In genomic region chr1:95369985-95370670, GRCh38 we compare ENCODE assay signal across 24 cellular contexts.
DNase-seq lines count a peak whose midpoint lies in the region; ATAC-seq and TF ChIP-seq lines count a peak whose summit lies in the region.
"Had no signal": no experiment of that assay in that cellular context is flagged by ENCODE, and none has a peak within 500 bp of the region (broad histone marks: within the 10 kb centered on the region; RNA-seq: fewer than 3 reads in every experiment).

No MANE protein-coding gene starts in this region.

- no peak for TF ChIP-seq POLR2A in HCT116 (IDR thresholded peaks at IDR 0.05; ENCODE audit: borderline replicate concordance, extremely low read depth, insufficient read depth, insufficient read length)

- H3K4me3 Mint-ChIP-seq in nephron = no peak overlapping the region
- no peak overlapping the region for H3K4me3 Mint-ChIP-seq in activated CD4-positive, alpha-beta memory T cell treated with anti-CD3 and anti-CD28 coated beads, Interleukin-2, amount 10 ng/mL, durations not matched to agents 7 days and 5 days
- H3K4me3 Mint-ChIP-seq: H9, naive B cell had no signal

- no peaks in the 10 kb centered on the region for H4K20me1 ChIP-seq in HCT116 (ENCODE audit: insufficient read depth)
- H4K20me1 ChIP-seq: BLaER1 treated with 17β-estradiol and CSF1 and Interleukin-3, amounts not matched to agents 10 nM and 100 nM had no signal

- H3K9ac ChIP-seq in HCT116 (ENCODE audit: low read length) = no peak overlapping the region
- H3K9ac ChIP-seq: BLaER1 treated with 17β-estradiol and CSF1 and Interleukin-3, amounts not matched to agents 10 nM and 100 nM had no signal

- H3K4me1 ChIP-seq in BE2C (peaks cover 5% of the 10 kb centered on the region), HCT116 (ENCODE audit: control insufficient read depth in 1 of 2, insufficient read depth in 2 of 2, low read length in 2 of 2) (no peaks in the 10 kb centered on the region), SJSA1 (replicated peaks) (peaks cover 52% of the 10 kb centered on the region)
- H3K4me1 ChIP-seq: BLaER1 treated with 17β-estradiol and CSF1 and Interleukin-3, amounts not matched to agents 10 nM and 100 nM; left ventricle myocardium inferior; upper lobe of right lung had no signal

- TF ChIP-seq RAD21 in HCT116 (IDR thresholded peaks at IDR 0.05; ENCODE audit: low read depth) = no peak

- no peaks in the 10 kb centered on the region for H3K36me3 Mint-ChIP-seq in nephron (ENCODE audit: low read depth)
- H3K36me3 Mint-ChIP-seq in activated CD4-positive, alpha-beta memory T cell treated with anti-CD3 and anti-CD28 coated beads, Interleukin-2, amount 10 ng/mL, durations not matched to agents 7 days and 5 days (ENCODE audit: low read depth) = no peaks in the 10 kb centered on the region
- H3K36me3 Mint-ChIP-seq: naive B cell had no signal

- H3K4me3 ChIP-seq in BE2C (ENCODE audit: low read depth, low read length) (no peak overlapping the region), HCT116 (replicated peaks in 1 of 2; ENCODE audit: low read depth in 1 of 2, low read length in 2 of 2) (no peak overlapping the region), SJSA1 (no peak overlapping the region)
- H3K4me3 ChIP-seq: BLaER1 treated with 17β-estradiol and CSF1 and Interleukin-3, amounts not matched to agents 10 nM and 100 nM; body of pancreas; dorsolateral prefrontal cortex; left ventricle myocardium inferior; upper lobe of right lung had no signal

- H3K4me2 ChIP-seq in HCT116 (ENCODE audit: low read length) = no peak overlapping the region
- H3K4me2 ChIP-seq: BLaER1 treated with 17β-estradiol and CSF1 and Interleukin-3, amounts not matched to agents 10 nM and 100 nM had no signal

- TF ChIP-seq CTCF in BE2C (IDR thresholded peaks at IDR 0.05; ENCODE audit: low read depth, low read length) (peak; percentile 20), HCT116 (IDR thresholded peaks at IDR 0.05 in 2 of 3, conservative IDR thresholded peaks at IDR 0.05 in 1 of 3; ENCODE audit: borderline replicate concordance in 1 of 3, insufficient read depth in 1 of 3, low read depth in 2 of 3, low read length in 2 of 3) (no peak), nephron (IDR thresholded peaks at IDR 0.05; ENCODE audit: unreplicated experiment in 3 of 3) (no peak)

- DNase-seq in BE2C = peak; percentile 30
- DNase-seq in HCT116 (ENCODE audit: low read depth, low spot score) = no peak
- no peak for DNase-seq in SJSA1 (ENCODE audit: low read depth in 1 of 2, low spot score in 2 of 2)
- no peak for DNase-seq in activated CD4-positive, alpha-beta memory T cell treated with anti-CD3 and anti-CD28 coated beads, Interleukin-2, amount 10 ng/mL, durations not matched to agents 7 days and 5 days
- no peak for DNase-seq in NCI-H1930 (lab: John Stamatoyannopoulos, UW)
- DNase-seq in A172 (ENCODE audit: low spot score) = no peak
- DNase-seq: activated CD4-positive, alpha-beta T cell treated with anti-CD3 and anti-CD28 coated beads, Interleukin-2, amount 50 U/mL, for 4 hours; activated naive CD4-positive, alpha-beta T cell treated with Interleukin-2 at 50 U/mL for 16 hours; body of pancreas; dorsolateral prefrontal cortex; H9; islet precursor cell; left ventricle myocardium inferior; naive B cell; NCI-H1436; NCI-H524 treated with DMSO at 0.1 percent for 48 hours; NK-92 treated with Interleukin-12 subunit alpha and Interleukin-12 subunit beta, amount 100 ng/mL, for 24 hours; retina; SHP77 treated with DMSO at 0.1 percent for 48 hours; stimulated activated CD4-positive, alpha-beta T cell treated with anti-CD3 and anti-CD28 coated beads, Interleukin-2, amount 100 ng/mL, for 24 hours; upper lobe of right lung had no signal

- ATAC-seq in HCT116 (0 out of 2 replicates have a peak, but pooled peaks have one; percentile 42), GM18870 (IDR thresholded peaks at IDR 0.05; ENCODE audit: unreplicated experiment) (no peak)
- ATAC-seq: body of pancreas, upper lobe of right lung had no signal

- no peak overlapping the region for H2AFZ ChIP-seq in HCT116 (ENCODE audit: low read depth, low read length, poor library complexity, severe bottlenecking)

- no peaks in the 10 kb centered on the region for H3K27me3 Mint-ChIP-seq in nephron (ENCODE audit: low read depth)
- no peaks in the 10 kb centered on the region for H3K27me3 Mint-ChIP-seq in activated CD4-positive, alpha-beta memory T cell treated with anti-CD3 and anti-CD28 coated beads, Interleukin-2, amount 10 ng/mL, durations not matched to agents 7 days and 5 days

- no peaks in the 10 kb centered on the region for H3K79me2 ChIP-seq in HCT116 (ENCODE audit: insufficient read depth, low read length)

- RAD21 ChIA-PET in HCT116 (lab: Charles Lee; ENCODE audit: low non-redundant PET in 1 of 2, low total read pairs in 2 of 2, uncharacterized antibody in 2 of 2, unreplicated experiment in 2 of 2) = no interaction called here

- CTCF ChIA-PET in HCT116 (lab: Charles Lee) = no interaction called here
- CTCF ChIA-PET in activated CD4-positive, alpha-beta memory T cell treated with anti-CD3 and anti-CD28 coated beads, Interleukin-2, amount 10 ng/mL, durations not matched to agents 7 days and 5 days (lab: Charles Lee) = no interaction called here

- H3K27me3 ChIP-seq in BE2C (no peaks in the 10 kb centered on the region), HCT116 (ENCODE audit: insufficient read depth, low read length) (0 out of 2 replicates have a peak, but pooled peaks cover 10% of the 10 kb centered on the region), SJSA1 (replicated peaks) (no peaks in the 10 kb centered on the region)
- H3K27me3 ChIP-seq: BLaER1 treated with 17β-estradiol and CSF1 and Interleukin-3, amounts not matched to agents 10 nM and 100 nM; body of pancreas; dorsolateral prefrontal cortex; upper lobe of right lung had no signal

- H3K27ac ChIP-seq in HCT116 (ENCODE audit: low read depth, low read length) (no peak overlapping the region), SJSA1 (peak overlapping the region; percentile 44)
- H3K27ac ChIP-seq: BLaER1 treated with 17β-estradiol and CSF1 and Interleukin-3, amounts not matched to agents 10 nM and 100 nM; body of pancreas; dorsolateral prefrontal cortex; left ventricle myocardium inferior; upper lobe of right lung had no signal

- intact Hi-C loops in HCT116 (cut with micrococcal nuclease) = no loop called here

- H3K27ac Mint-ChIP-seq in nephron = peak overlapping the region in 2 of 3 experiments; percentile 79 to 86
- H3K27ac Mint-ChIP-seq in activated CD4-positive, alpha-beta memory T cell treated with anti-CD3 and anti-CD28 coated beads, Interleukin-2, amount 10 ng/mL, durations not matched to agents 7 days and 5 days = no peak overlapping the region
- H3K27ac Mint-ChIP-seq: H9, naive B cell had no signal

- H3K9me3 Mint-ChIP-seq in nephron = no peaks in the 10 kb centered on the region
- no peaks in the 10 kb centered on the region for H3K9me3 Mint-ChIP-seq in activated CD4-positive, alpha-beta memory T cell treated with anti-CD3 and anti-CD28 coated beads, Interleukin-2, amount 10 ng/mL, durations not matched to agents 7 days and 5 days

- H3K9me3 ChIP-seq in BE2C = no peaks in the 10 kb centered on the region
- no peaks in the 10 kb centered on the region for H3K9me3 ChIP-seq in HCT116 (ENCODE audit: control insufficient read depth in 1 of 2, insufficient read depth in 1 of 2, low read depth in 1 of 2, low read length in 2 of 2)
- 0 out of 2 replicates have a peak, but pooled peaks cover 2% of the 10 kb centered on the region for H3K9me3 ChIP-seq in SJSA1 (replicated peaks)
- H3K9me3 ChIP-seq: body of pancreas, left ventricle myocardium inferior, upper lobe of right lung had no signal

- POLR2A ChIA-PET in HCT116 (lab: Charles Lee) = no interaction called here
- POLR2A ChIA-PET in activated CD4-positive, alpha-beta memory T cell treated with anti-CD3 and anti-CD28 coated beads, Interleukin-2, amount 10 ng/mL, durations not matched to agents 7 days and 5 days (lab: Charles Lee) = no interaction called here

- BruUV-seq in HCT116 (replicated peaks; lab: Mats Ljungman, UMichigan) = no TSS peak

- no peaks in the 10 kb centered on the region for H3K9me2 ChIP-seq in HCT116 (ENCODE audit: insufficient read depth)

- H3K4me1 Mint-ChIP-seq in nephron = peaks cover 30% of the 10 kb centered on the region
- H3K4me1 Mint-ChIP-seq in activated CD4-positive, alpha-beta memory T cell treated with anti-CD3 and anti-CD28 coated beads, Interleukin-2, amount 10 ng/mL, durations not matched to agents 7 days and 5 days = no peaks in the 10 kb centered on the region
- H3K4me1 Mint-ChIP-seq: naive B cell had no signal

- peaks cover 86% of the 10 kb centered on the region for H3K36me3 ChIP-seq in BE2C
- H3K36me3 ChIP-seq in HCT116 (ENCODE audit: control insufficient read depth in 1 of 2, insufficient read depth in 2 of 2, low read length in 2 of 2) = no peaks in the 10 kb centered on the region
- no peaks in the 10 kb centered on the region for H3K36me3 ChIP-seq in SJSA1
- H3K36me3 ChIP-seq: BLaER1 treated with 17β-estradiol and CSF1 and Interleukin-3, amounts not matched to agents 10 nM and 100 nM; left ventricle myocardium inferior; upper lobe of right lung had no signal

TF ChIP-seq in HCT116, 20 proteins besides CTCF, POLR2A, EP300 and RAD21:
- TF ChIP-seq EZH2 (IDR thresholded peaks at IDR 0.05) = no peak
- TF ChIP-seq JUND (IDR thresholded peaks at IDR 0.05) = no peak
